Comparison of ENCODE assay signal across 2 cellular contexts in genomic region chr16:81243927-81244326, GRCh38.
TF ChIP-seq lines count a peak whose summit lies in the region.

No MANE protein-coding gene starts in this region.

TF ChIP-seq in GM23338, 12 proteins besides CTCF, POLR2A, EP300 and RAD21 (continued from another document):
- TF ChIP-seq ZNF462 (CRISPR knock-in tag; IDR thresholded peaks at IDR 0.05) (no peak), EZH2phosphoT487 (IDR thresholded peaks at IDR 0.05; ENCODE audit: unreplicated experiment) (no peak), EZH2 (IDR thresholded peaks at IDR 0.05; ENCODE audit: low read depth, unreplicated experiment) (no peak), ETS1 (IDR thresholded peaks at IDR 0.05) (no peak), JUNB (IDR thresholded peaks at IDR 0.05; ENCODE audit: unreplicated experiment) (no peak), POLR2AphosphoS5 (IDR thresholded peaks at IDR 0.05; ENCODE audit: low read depth) (no peak), STAT1 (IDR thresholded peaks at IDR 0.05; ENCODE audit: unreplicated experiment) (no peak), REST (IDR thresholded peaks at IDR 0.05; ENCODE audit: unreplicated experiment) (no peak), ZNF114 (CRISPR knock-in tag; IDR thresholded peaks at IDR 0.05) (no peak)

TF ChIP-seq in K562, 482 proteins besides CTCF, POLR2A, EP300 and RAD21 (continued from another document):
- TF ChIP-seq SFPQ (IDR thresholded peaks at IDR 0.05; ENCODE audit: low read depth, low read length) (no peak), HMGN3 (IDR thresholded peaks at IDR 0.05; ENCODE audit: borderline replicate concordance, extremely low read depth, insufficient read length, low read depth, low read length) (no peak), CXXC5 (CRISPR knock-in tag; IDR thresholded peaks at IDR 0.05) (no peak), THRB (CRISPR knock-in tag; conservative IDR thresholded peaks at IDR 0.05) (no peak), ZNF507 (tag; conservative IDR thresholded peaks at IDR 0.05) (no peak), GTF2B (IDR thresholded peaks at IDR 0.05; ENCODE audit: extremely low read depth, insufficient read length) (no peak), BRF1 (IDR thresholded peaks at IDR 0.05; ENCODE audit: borderline replicate concordance, extremely low read depth, insufficient read length) (no peak), SIX5 (IDR thresholded peaks at IDR 0.05; ENCODE audit: borderline replicate concordance in 1 of 2, insufficient read depth in 1 of 2, low read depth in 1 of 2, low read length in 2 of 2) (no peak), FUS (optimal IDR thresholded peaks at IDR 0.05; ENCODE audit: low read depth, low read length) (no peak), E2F6 (IDR thresholded peaks at IDR 0.05; ENCODE audit: borderline replicate concordance in 1 of 2, extremely low read depth in 1 of 2, insufficient read depth in 1 of 2, insufficient read length in 1 of 2, low read depth in 1 of 2, low read length in 1 of 2, poor library complexity in 1 of 2, severe bottlenecking in 1 of 2) (no peak), ETV6 (IDR thresholded peaks at IDR 0.05; ENCODE audit: borderline replicate concordance in 1 of 2, low read depth in 2 of 2, low read length in 1 of 2) (no peak), ETV6 (CRISPR knock-in tag; IDR thresholded peaks at IDR 0.05; ENCODE audit: borderline replicate concordance) (no peak), ZBTB8A (IDR thresholded peaks at IDR 0.05; ENCODE audit: partially characterized antibody) (no peak), PHB (CRISPR knock-in tag; IDR thresholded peaks at IDR 0.05) (no peak), DEAF1 (CRISPR knock-in tag; IDR thresholded peaks at IDR 0.05) (no peak)
